Comparison of ENCODE assay signal across 9 cellular contexts in genomic region chr14:24311837-24312615, GRCh38. TPM values are rescaled to one million over a fixed set of nuclear protein-coding genes. Genes with fewer than 3 reads are reported as not detected.
DNase-seq lines count a peak whose midpoint lies in the region; ATAC-seq, FAIRE-seq and TF ChIP-seq lines count a peak whose summit lies in the region.
"Had no signal": no experiment of that assay in that cellular context is flagged by ENCODE, and none has a peak within 500 bp of the region (broad histone marks: within the 10 kb centered on the region; RNA-seq: fewer than 3 reads in every experiment).

No MANE protein-coding gene starts in this region.

- no peaks in the 10 kb centered on the region for H3K36me3 Mint-ChIP-seq in IgD-negative memory B cell
- H3K36me3 Mint-ChIP-seq in naive thymus-derived CD8-positive, alpha-beta T cell: peaks cover 0 to 11% (median 0%) of the 10 kb centered on the region in 3 donors

- peaks cover 21 to 45% (median 38%) of the 10 kb centered on the region in 3 donors for H3K4me1 Mint-ChIP-seq in IgD-negative memory B cell
- peaks cover 41 to 80% (median 73%) of the 10 kb centered on the region in 4 donors for H3K4me1 Mint-ChIP-seq in naive thymus-derived CD8-positive, alpha-beta T cell

- H3K4me3 ChIP-seq in BLaER1 (peak overlapping the region; percentile 68), bronchial epithelial cell (ENCODE audit: low read depth, low read length) (no peak overlapping the region)

- H3K9me3 Mint-ChIP-seq in IgD-negative memory B cell: no peaks in the 10 kb centered on the region
- H3K9me3 Mint-ChIP-seq in naive thymus-derived CD8-positive, alpha-beta T cell: no peaks in the 10 kb centered on the region

- H3K27ac ChIP-seq in BLaER1: peak overlapping the region; percentile 94

- H3K9ac ChIP-seq in BLaER1: peak overlapping the region; percentile 83

- H3K27me3 Mint-ChIP-seq in IgD-negative memory B cell: no peaks in the 10 kb centered on the region
- no peaks in the 10 kb centered on the region for H3K27me3 Mint-ChIP-seq in naive thymus-derived CD8-positive, alpha-beta T cell

- ATAC-seq in naive thymus-derived CD8-positive, alpha-beta T cell: peak in 1 of 2 donors; percentile 7

- no peak for FAIRE-seq in bronchial epithelial cell (lab: Jason Lieb, UNC)

- peak overlapping the region; percentile 38 to 93 (median 85) for H3K4me3 Mint-ChIP-seq in IgD-negative memory B cell
- H3K4me3 Mint-ChIP-seq in naive thymus-derived CD8-positive, alpha-beta T cell: peak overlapping the region; percentile 77 to 87 (median 82)

- H4K20me1 ChIP-seq in BLaER1: peaks cover 10% of the 10 kb centered on the region; the same call in 1 of the 2 replicates

- peak; percentile 52 for DNase-seq in bronchial epithelial cell (ENCODE audit: low read depth)
- peak in 2 of 10 donors; percentile 4 to 27 for DNase-seq in naive thymus-derived CD8-positive, alpha-beta T cell
- no peak for DNase-seq in NCI-H446 treated with DMSO at 0.1 percent for 48 hours (lab: John Stamatoyannopoulos, UW)
- no peak for DNase-seq in NCI-H128 (lab: John Stamatoyannopoulos, UW; ENCODE audit: unreplicated experiment)
- no peak for DNase-seq in ecto neural progenitor cell (ENCODE audit: low spot score)
- DNase-seq in GM20000 (ENCODE audit: low spot score): no peak
- DNase-seq: OCI-M1 had no signal

- no peaks in the 10 kb centered on the region for H3K27me3 ChIP-seq in BLaER1
- no peaks in the 10 kb centered on the region for H3K27me3 ChIP-seq in bronchial epithelial cell (ENCODE audit: control insufficient read depth, insufficient read depth, low read length)

- no peaks in the 10 kb centered on the region for H3K9me3 ChIP-seq in BLaER1

- peak overlapping the region; percentile 96 for H3K4me2 ChIP-seq in BLaER1

- H3K36me3 ChIP-seq in BLaER1: peaks cover 39% of the 10 kb centered on the region
- peaks cover 2% of the 10 kb centered on the region for H3K36me3 ChIP-seq in bronchial epithelial cell (ENCODE audit: control insufficient read depth, insufficient read depth, low read length)

- H3K4me1 ChIP-seq in BLaER1: peaks cover 81% of the 10 kb centered on the region

- TF ChIP-seq CTCF in bronchial epithelial cell (IDR thresholded peaks at IDR 0.05; ENCODE audit: insufficient read depth, low read length, severe bottlenecking) (peak; percentile 10), GM20000 (IDR thresholded peaks at IDR 0.05; ENCODE audit: extremely low read depth, missing control alignments) (no peak)

- peak overlapping the region; percentile 79 to 93 (median 88) for H3K27ac Mint-ChIP-seq in IgD-negative memory B cell
- peak overlapping the region; percentile 77 to 94 (median 89) for H3K27ac Mint-ChIP-seq in naive thymus-derived CD8-positive, alpha-beta T cell

- POLR2A ChIA-PET in naive thymus-derived CD8-positive, alpha-beta T cell (lab: Charles Lee): interaction anchor here (1.0 to 8.2 kb wide), 18 partner anchors 9 to 1010 kb away, joined by 3 to 67 read pairs (median 4); partner anchors contain the start of genes ADCY4, CBLN3, DHRS1 and KHNYN

RNA-seq across cellular contexts. Expression of gene LTB4R, which starts 0.7 kb away (rescaled TPM):
- 2.5 TPM for polyA plus RNA-seq in IgD-negative memory B cell
- total RNA-seq in bronchial epithelial cell: 3.7 and 9.6 TPM in 2 replicates
- total RNA-seq in naive thymus-derived CD8-positive, alpha-beta T cell: 10 to 100 TPM in 1 of 2 experiments, 1 to 10 TPM in 1; 9.6 to 10.1 TPM
- polyA plus RNA-seq in naive thymus-derived CD8-positive, alpha-beta T cell: 1 to 10 TPM; 3.4 to 5.9 (median 4.5) TPM

RNA-seq across cellular contexts. Expression of gene LTB4R2, which starts 2.1 kb away (rescaled TPM):
- 0.97 TPM for polyA plus RNA-seq in IgD-negative memory B cell
- 10.5 and 17.4 TPM in 2 replicates for total RNA-seq in bronchial epithelial cell
- total RNA-seq in naive thymus-derived CD8-positive, alpha-beta T cell: 10 to 100 TPM; 12.5 to 13.0 TPM
- 1 to 10 TPM in 2 of 3 donors, under 1 TPM in 1; 0.93 to 3.5 (median 1.5) TPM for polyA plus RNA-seq in naive thymus-derived CD8-positive, alpha-beta T cell

RNA-seq across cellular contexts. Expression of gene CIDEB, which starts 4.2 kb away (rescaled TPM):
- polyA plus RNA-seq in IgD-negative memory B cell: 19.2 TPM
- total RNA-seq in bronchial epithelial cell: 1.2 and 3.9 TPM in 2 replicates
- total RNA-seq in naive thymus-derived CD8-positive, alpha-beta T cell: 10 to 100 TPM; 12.2 to 15.5 TPM
- polyA plus RNA-seq in naive thymus-derived CD8-positive, alpha-beta T cell: 10 to 100 TPM in 2 of 3 donors, 1 to 10 TPM in 1; 8.6 to 16.1 (median 13.2) TPM

RNA-seq across cellular contexts. Expression of gene NOP9, which starts 12.4 kb away (rescaled TPM):
- polyA plus RNA-seq in IgD-negative memory B cell: 1.6 TPM
- total RNA-seq in bronchial epithelial cell: 23.2 and 26.1 TPM in 2 replicates
- total RNA-seq in naive thymus-derived CD8-positive, alpha-beta T cell: 10 to 100 TPM; 21.8 to 25.8 TPM
- polyA plus RNA-seq in naive thymus-derived CD8-positive, alpha-beta T cell: 1 to 10 TPM; 1.3 to 2.2 (median 1.6) TPM

RNA-seq across cellular contexts. Expression of gene DHRS1, which starts 12.4 kb away (rescaled TPM):
- polyA plus RNA-seq in IgD-negative memory B cell: 27.3 TPM
- 16.6 and 39.6 TPM in 2 replicates for total RNA-seq in bronchial epithelial cell
- total RNA-seq in naive thymus-derived CD8-positive, alpha-beta T cell: 10 to 100 TPM; 27.5 to 34.2 TPM
- 10 to 100 TPM; 19.6 to 22.4 (median 20.8) TPM for polyA plus RNA-seq in naive thymus-derived CD8-positive, alpha-beta T cell
